In the genomic region with DNA sequence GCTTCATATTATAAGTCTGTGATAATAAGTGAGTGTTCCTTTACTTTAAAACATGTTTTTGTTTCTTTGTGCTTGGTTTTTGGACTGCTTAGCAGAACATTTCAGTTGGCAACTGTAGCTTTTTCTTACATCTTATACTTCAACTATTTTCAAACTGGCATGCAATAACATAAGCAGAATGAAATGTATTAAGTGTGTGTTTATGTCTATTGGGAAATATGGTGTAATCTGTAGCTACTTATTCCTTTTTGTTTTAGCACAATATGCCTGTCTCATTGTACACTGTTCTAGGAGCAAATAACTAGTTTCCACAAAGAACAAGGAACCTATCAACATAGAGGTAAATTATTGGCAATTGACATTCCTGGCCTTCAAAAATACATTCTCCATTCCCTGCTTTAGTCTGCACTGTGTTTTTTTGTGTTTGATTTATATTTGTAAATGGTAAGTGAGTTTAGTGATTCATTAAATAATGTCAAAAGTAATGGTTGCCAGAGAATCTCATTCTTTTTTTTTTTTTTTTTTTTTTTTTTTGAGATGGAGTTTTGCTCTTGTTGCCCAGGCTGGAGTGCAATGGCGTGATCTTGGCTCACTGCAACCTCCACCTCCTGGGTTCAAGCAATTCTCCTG, we compare ENCODE assay signal across 21 cellular contexts.
A peak's percentile ranks its signal among the peaks of the same experiment; 100 is the strongest.
DNase-seq lines count a peak whose midpoint lies in the region; ATAC-seq and TF ChIP-seq lines count a peak whose summit lies in the region.
"Had no signal": no experiment of that assay in that cellular context is flagged by ENCODE, and none has a peak within 500 bp of the region (broad histone marks: within the 10 kb centered on the region; RNA-seq: fewer than 3 reads in every experiment).

No MANE protein-coding gene starts in this region.

- H3K4me2 ChIP-seq in SK-N-SH = no peak overlapping the region
- H3K4me2 ChIP-seq: BLaER1 had no signal

- CTCF ChIA-PET in SK-N-SH (lab: Yijun Ruan, JAX) = interaction anchor here (0.9 to 2.0 kb wide), 3 partner anchors 10 to 48 kb away, joined by 3 to 9 read pairs (median 3); no protein-coding TSS in a partner anchor

- H3K27me3 Mint-ChIP-seq in nephron progenitor cell (ENCODE audit: low read depth, poor library complexity) = no peaks in the 10 kb centered on the region
- H3K27me3 Mint-ChIP-seq: IgD-negative memory B cell had no signal

- H3K4me3 Mint-ChIP-seq in nephron progenitor cell = no peak overlapping the region
- H3K4me3 Mint-ChIP-seq: CD8-positive, alpha-beta T cell; IgD-negative memory B cell had no signal

- TF ChIP-seq EP300 in SK-N-SH (IDR thresholded peaks at IDR 0.05; ENCODE audit: borderline replicate concordance in 1 of 2, low read depth in 1 of 2, low read length in 1 of 2) = no peak

- H3K4me3 ChIP-seq in SK-N-SH (ENCODE audit: low read depth in 2 of 2, low read length in 1 of 2) (no peak overlapping the region), thoracic aorta (peak overlapping the region; percentile 7), BE2C (ENCODE audit: low read depth, low read length) (no peak overlapping the region)
- H3K4me3 ChIP-seq: BLaER1, Peyer's patch had no signal

- TF ChIP-seq CTCF in SK-N-SH (IDR thresholded peaks at IDR 0.05) (no peak), thoracic aorta (IDR thresholded peaks at IDR 0.05) (no peak), BE2C (IDR thresholded peaks at IDR 0.05; ENCODE audit: low read depth, low read length) (no peak), GM10266 (IDR thresholded peaks at IDR 0.05; ENCODE audit: control insufficient read depth, insufficient read depth, low read depth, missing control alignments) (no peak), nephron progenitor cell (IDR thresholded peaks at IDR 0.05) (no peak)

- no peak overlapping the region for H3K9ac ChIP-seq in SK-N-SH
- H3K9ac ChIP-seq: BLaER1 had no signal

- POLR2A ChIA-PET in SK-N-SH (lab: Yijun Ruan, JAX) = no interaction called here

- H3K4me1 ChIP-seq in SK-N-SH (ENCODE audit: control insufficient read depth in 1 of 2, insufficient read depth in 2 of 2, low read depth in 1 of 2, low read length in 1 of 2) (peaks cover 0 to 49% of the 10 kb centered on the region in 2 experiments; a peak in 3 of 4 replicates), thoracic aorta (ENCODE audit: control insufficient read depth in 1 of 2, low read depth in 2 of 2) (peaks cover 10 to 46% of the 10 kb centered on the region in 2 donors), BE2C (peaks cover 47% of the 10 kb centered on the region)
- H3K4me1 ChIP-seq: BLaER1 had no signal

- no peaks in the 10 kb centered on the region for H4K20me1 ChIP-seq in SK-N-SH (ENCODE audit: insufficient read depth)
- H4K20me1 ChIP-seq: BLaER1 had no signal

- no peaks in the 10 kb centered on the region for H3K9me2 ChIP-seq in SK-N-SH

- H3K36me3 ChIP-seq in SK-N-SH (replicated peaks in 1 of 2; ENCODE audit: control insufficient read depth in 1 of 2, insufficient read depth in 2 of 2, low read length in 1 of 2) = no peaks in the 10 kb centered on the region
- no peaks in the 10 kb centered on the region for H3K36me3 ChIP-seq in thoracic aorta
- H3K36me3 ChIP-seq in BE2C = no peaks in the 10 kb centered on the region
- H3K36me3 ChIP-seq: BLaER1, Peyer's patch had no signal

- H3F3A ChIP-seq in SK-N-SH (replicated peaks; ENCODE audit: insufficient read depth) = no peaks in the 10 kb centered on the region

- no peaks in the 10 kb centered on the region for H3K9me3 Mint-ChIP-seq in nephron progenitor cell

- H3K27ac ChIP-seq in SK-N-SH (ENCODE audit: low read depth in 2 of 2, low read length in 1 of 2) (peak overlapping the region in 1 of 2 experiments; percentile 68; a peak in 2 of 4 replicates), layer of hippocampus (ENCODE audit: low read depth, low read length) (peak overlapping the region; percentile 12), thoracic aorta (peak overlapping the region in 1 of 2 donors; percentile 5)
- H3K27ac ChIP-seq: 22Rv1, BLaER1 had no signal

- DNase-seq in SK-N-SH = no peak
- DNase-seq in fibroblast of gingiva (ENCODE audit: low read depth) = peak; percentile 86
- no peak for DNase-seq in thoracic aorta (ENCODE audit: low spot score)
- DNase-seq in BE2C = no peak
- no peak for DNase-seq in GM10266 (ENCODE audit: extremely low spot score)
- DNase-seq in nephron progenitor cell = no peak
- DNase-seq: CD8-positive, alpha-beta T cell; DMS79 treated with DMSO at 0.1 percent for 48 hours; H7; Kasumi-1; NCI-H1105; NCI-H2107; NCI-H226; NCI-H524 treated with DMSO at 0.1 percent for 48 hours; Peyer's patch; Right ventricle myocardium superior had no signal

- TF ChIP-seq RAD21 in SK-N-SH (IDR thresholded peaks at IDR 0.05; ENCODE audit: low read length) = no peak

- peaks cover 35% of the 10 kb centered on the region for H3K4me1 Mint-ChIP-seq in nephron progenitor cell
- H3K4me1 Mint-ChIP-seq: IgD-negative memory B cell had no signal

- H2AFZ ChIP-seq in SK-N-SH (ENCODE audit: low read depth) = no peak overlapping the region

- no peaks in the 10 kb centered on the region for H3K27me3 ChIP-seq in SK-N-SH (ENCODE audit: insufficient read depth)
- H3K27me3 ChIP-seq in layer of hippocampus (ENCODE audit: control insufficient read depth, insufficient read depth, low read length) = no peaks in the 10 kb centered on the region
- no peaks in the 10 kb centered on the region for H3K27me3 ChIP-seq in thoracic aorta (replicated peaks; ENCODE audit: insufficient read depth)
- no peaks in the 10 kb centered on the region for H3K27me3 ChIP-seq in BE2C
- H3K27me3 ChIP-seq: BLaER1, Peyer's patch had no signal

- H3K36me3 Mint-ChIP-seq in nephron progenitor cell (ENCODE audit: low read depth) = peaks cover 6% of the 10 kb centered on the region
- H3K36me3 Mint-ChIP-seq: CD8-positive, alpha-beta T cell; IgD-negative memory B cell had no signal

- peaks cover 37% of the 10 kb centered on the region; the same call in 1 of the 2 replicates for H3K79me2 ChIP-seq in SK-N-SH (ENCODE audit: insufficient read depth)

- H3K27ac Mint-ChIP-seq in nephron progenitor cell = no peak overlapping the region
- H3K27ac Mint-ChIP-seq: CD8-positive, alpha-beta T cell; IgD-negative memory B cell had no signal

- H3K9me3 ChIP-seq in SK-N-SH = no peaks in the 10 kb centered on the region
- no peaks in the 10 kb centered on the region for H3K9me3 ChIP-seq in thoracic aorta
- H3K9me3 ChIP-seq in BE2C = no peaks in the 10 kb centered on the region
- H3K9me3 ChIP-seq: BLaER1, Peyer's patch had no signal

- WGBS in SK-N-SH (ENCODE audit: low lambda C conversion rate) = 100% methylated on average over 1 of the region's 1 CpG

- ATAC-seq in SK-N-SH treated with all-trans-retinoic acid at 6 μM for 48 hours (peak; percentile 14; the same call in 2 of the 3 replicates), thoracic aorta (ENCODE audit: insufficient number of reproducible peaks, low FRiP score, low read depth) (no peak)
- ATAC-seq: CD8-positive, alpha-beta T cell had no signal

TF ChIP-seq in SK-N-SH treated with all-trans-retinoic acid at 6 μM for 48 hours, 23 proteins besides CTCF, POLR2A, EP300 and RAD21:
- peak; percentile 71 for TF ChIP-seq ISL1 (CRISPR knock-in tag; IDR thresholded peaks at IDR 0.05)
- no peak for TF ChIP-seq ZC3H10 (CRISPR knock-in tag; IDR thresholded peaks at IDR 0.05)

TF ChIP-seq in SK-N-SH, 30 proteins besides CTCF, POLR2A, EP300 and RAD21:
- TF ChIP-seq ELF1 (IDR thresholded peaks at IDR 0.05) = no peak
- TF ChIP-seq, protein P1, sequence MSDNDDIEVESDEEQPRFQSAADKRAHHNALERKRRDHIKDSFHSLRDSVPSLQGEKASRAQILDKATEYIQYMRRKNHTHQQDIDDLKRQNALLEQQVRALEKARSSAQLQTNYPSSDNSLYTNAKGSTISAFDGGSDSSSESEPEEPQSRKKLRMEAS (IDR thresholded peaks at IDR 0.05; ENCODE audit: low read depth) = no peak
- TF ChIP-seq, protein P2, sequence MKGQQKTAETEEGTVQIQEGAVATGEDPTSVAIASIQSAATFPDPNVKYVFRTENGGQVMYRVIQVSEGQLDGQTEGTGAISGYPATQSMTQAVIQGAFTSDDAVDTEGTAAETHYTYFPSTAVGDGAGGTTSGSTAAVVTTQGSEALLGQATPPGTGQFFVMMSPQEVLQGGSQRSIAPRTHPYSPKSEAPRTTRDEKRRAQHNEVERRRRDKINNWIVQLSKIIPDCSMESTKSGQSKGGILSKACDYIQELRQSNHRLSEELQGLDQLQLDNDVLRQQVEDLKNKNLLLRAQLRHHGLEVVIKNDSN (IDR thresholded peaks at IDR 0.05; ENCODE audit: borderline replicate concordance, low read depth) = no peak
- no peak for TF ChIP-seq GABPA (IDR thresholded peaks at IDR 0.05; ENCODE audit: low read depth)
- no peak for TF ChIP-seq EZH2phosphoT487 (IDR thresholded peaks at IDR 0.05; ENCODE audit: borderline replicate concordance, low read depth)
- no peak for TF ChIP-seq PBX3 (IDR thresholded peaks at IDR 0.05)
- no peak for TF ChIP-seq RFX5 (IDR thresholded peaks at IDR 0.05; ENCODE audit: low read length)
- no peak for TF ChIP-seq NRF1 (IDR thresholded peaks at IDR 0.05; ENCODE audit: low read depth, low read length)
- TF ChIP-seq, protein P3, sequence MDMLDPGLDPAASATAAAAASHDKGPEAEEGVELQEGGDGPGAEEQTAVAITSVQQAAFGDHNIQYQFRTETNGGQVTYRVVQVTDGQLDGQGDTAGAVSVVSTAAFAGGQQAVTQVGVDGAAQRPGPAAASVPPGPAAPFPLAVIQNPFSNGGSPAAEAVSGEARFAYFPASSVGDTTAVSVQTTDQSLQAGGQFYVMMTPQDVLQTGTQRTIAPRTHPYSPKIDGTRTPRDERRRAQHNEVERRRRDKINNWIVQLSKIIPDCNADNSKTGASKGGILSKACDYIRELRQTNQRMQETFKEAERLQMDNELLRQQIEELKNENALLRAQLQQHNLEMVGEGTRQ (IDR thresholded peaks at IDR 0.05; ENCODE audit: borderline replicate concordance, low read depth, low read length) = no peak
- no peak for TF ChIP-seq POLR2AphosphoS5 (IDR thresholded peaks at IDR 0.05; ENCODE audit: low read depth, low read length)
